Comparison of ENCODE assay signal across 8 cellular contexts in genomic region chr16:714079-714478, GRCh38. TPM values are rescaled to one million over a fixed set of nuclear protein-coding genes. Genes with fewer than 3 reads are reported as not detected.
DNase-seq lines count a peak whose midpoint lies in the region; ATAC-seq and TF ChIP-seq lines count a peak whose summit lies in the region.

No MANE protein-coding gene starts in this region.

- H3K36me3 ChIP-seq in RWPE2 (ENCODE audit: low read depth): peaks cover 7% of the 10 kb centered on the region; the same call in 1 of the 2 replicates

- peak overlapping the region; percentile 98 for H3K27ac ChIP-seq in 22Rv1
- H3K27ac ChIP-seq in RWPE2 (ENCODE audit: poor library complexity, severe bottlenecking): peak overlapping the region; percentile 84

- no peaks in the 10 kb centered on the region for H3K27me3 ChIP-seq in RWPE2 (ENCODE audit: insufficient read depth, poor library complexity, severe bottlenecking)

- peaks cover 15% of the 10 kb centered on the region for H3K4me1 ChIP-seq in RWPE2 (ENCODE audit: insufficient read depth, poor library complexity, severe bottlenecking)

- H3K9me3 ChIP-seq in RWPE2 (ENCODE audit: severe bottlenecking): no peaks in the 10 kb centered on the region

- H3K4me3 ChIP-seq in RWPE2 (ENCODE audit: severe bottlenecking) (peak overlapping the region; percentile 80), epithelial cell of proximal tubule (ENCODE audit: low read depth, low read length) (peak overlapping the region; percentile 50)

- DNase-seq in ELR (ENCODE audit: low read depth) (peak; percentile 71), RWPE2 (ENCODE audit: low spot score) (no peak), epithelial cell of proximal tubule (ENCODE audit: low read depth) (no peak), DMS53 (lab: John Stamatoyannopoulos, UW) (no peak)
- no peak for DNase-seq in stimulated activated CD4-positive, alpha-beta T cell treated with anti-CD3 and anti-CD28 coated beads, Interleukin-12 subunit alpha, Interleukin-12 subunit beta, amount 100 ng/mL, for 4 hours

- ATAC-seq in RWPE2 (ENCODE audit: low read depth): peak; percentile 11; the same call in 1 of the 3 replicates
- ATAC-seq in HG02588 (IDR thresholded peaks at IDR 0.05; ENCODE audit: unreplicated experiment): no peak
- no peak for ATAC-seq in GM19351 (IDR thresholded peaks at IDR 0.05; ENCODE audit: unreplicated experiment)

- no peak for TF ChIP-seq CTCF in 22Rv1 (IDR thresholded peaks at IDR 0.05)
- no peak for TF ChIP-seq CTCF in RWPE2 (IDR thresholded peaks at IDR 0.05; ENCODE audit: poor library complexity, severe bottlenecking)
- TF ChIP-seq CTCF in epithelial cell of proximal tubule (conservative IDR thresholded peaks at IDR 0.05; ENCODE audit: low read depth, low read length): no peak

RNA-seq across cellular contexts. Expression of gene METRN, which starts 0.8 kb away (rescaled TPM):
- total RNA-seq in epithelial cell of proximal tubule: 154 and 183 TPM in 2 replicates

RNA-seq across cellular contexts. Expression of gene ANTKMT, which starts 6.9 kb away (rescaled TPM):
- total RNA-seq in epithelial cell of proximal tubule: 86.5 and 111 TPM in 2 replicates

RNA-seq across cellular contexts. Expression of gene FBXL16, which starts 8.5 kb away (rescaled TPM):
- total RNA-seq in epithelial cell of proximal tubule: 0.07 and 0.46 TPM in 2 replicates

RNA-seq across cellular contexts. Expression of gene CCDC78, which starts 12.2 kb away (rescaled TPM):
- 1.9 and 4.9 TPM in 2 replicates for total RNA-seq in epithelial cell of proximal tubule

RNA-seq across cellular contexts. Expression of gene HAGHL, which starts 12.8 kb away (rescaled TPM):
- total RNA-seq in epithelial cell of proximal tubule: 15.5 and 16.3 TPM in 2 replicates
